In the genomic region with DNA sequence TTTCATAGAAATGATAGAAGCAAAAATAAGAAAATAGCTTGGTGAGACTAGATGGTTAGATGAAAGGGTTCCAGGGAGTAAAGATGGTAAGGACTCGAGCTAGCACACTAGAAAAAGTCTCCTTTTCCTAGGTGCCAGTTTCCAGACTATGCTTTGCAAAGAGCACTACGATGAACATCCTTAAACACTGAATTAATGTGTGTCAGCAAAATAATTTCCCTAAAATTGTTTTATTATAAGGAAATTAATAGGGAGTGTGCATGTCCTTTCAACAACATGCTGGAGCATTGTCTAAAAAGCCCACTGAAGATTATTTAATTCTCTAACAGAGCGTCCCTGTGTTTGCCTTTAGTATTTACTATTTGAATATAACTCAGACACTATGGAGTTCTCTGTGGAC, we compare ENCODE assay signal across 20 cellular contexts.
"Had no signal": no experiment of that assay in that cellular context is flagged by ENCODE, and none has a peak within 500 bp of the region (broad histone marks: within the 10 kb centered on the region; RNA-seq: fewer than 3 reads in every experiment).

No MANE protein-coding gene starts in this region.

- H3K4me2 ChIP-seq: SK-N-SH had no signal

- H3K27ac ChIP-seq: RWPE1 had no signal

- H3K9ac ChIP-seq: SK-N-SH had no signal

- H3K9me3 ChIP-seq: SK-N-SH had no signal

- ATAC-seq: Panc1, T-cell had no signal

- H3K9me2 ChIP-seq: SK-N-SH had no signal

- DNase-seq: KBM-7, NCI-H1048, NCI-H1105, NCI-H1417, NCI-H1436 treated with DMSO at 0.1 percent for 48 hours, NCI-H1694, NCI-H187 treated with DMSO at 0.1 percent for 48 hours, NCI-H2029 treated with DMSO at 0.1 percent for 48 hours, NCI-H2171 treated with DMSO at 0.1 percent for 48 hours, NCI-H345, NCI-H446 treated with DMSO at 0.1 percent for 48 hours, NCI-H510A treated with DMSO at 0.1 percent for 48 hours, NCI-H526, NCI-H82, SHP77, SK-N-SH, SW 1271, T-cell had no signal
